Comparison of ENCODE assay signal across 8 cellular contexts in genomic region chr22:50243704-50244419, GRCh38. TPM values are rescaled to one million over a fixed set of nuclear protein-coding genes. Genes with fewer than 3 reads are reported as not detected.
DNase-seq lines count a peak whose midpoint lies in the region; ATAC-seq and TF ChIP-seq lines count a peak whose summit lies in the region.

No MANE protein-coding gene starts in this region.

- no peak for TF ChIP-seq RAD21 in neural cell (conservative IDR thresholded peaks at IDR 0.05)

- no peak overlapping the region for H3K27ac ChIP-seq in ectodermal cell (ENCODE audit: insufficient read depth, low read depth, low read length, poor library complexity, severe bottlenecking)
- peak overlapping the region; percentile 81 for H3K27ac ChIP-seq in neural cell (ENCODE audit: low read length)

- H4K20me1 ChIP-seq in neural cell (ENCODE audit: insufficient read depth): no peaks in the 10 kb centered on the region

- DNase-seq in GM12865 (ENCODE audit: low read depth) (no peak), NB4 (ENCODE audit: low read depth) (peak; percentile 53), GM03348 (ENCODE audit: low spot score) (no peak), cortex of kidney (lab: John Stamatoyannopoulos, UW) (no peak)

- H3K9me3 ChIP-seq in ectodermal cell (ENCODE audit: control insufficient read depth, low read length) (no peaks in the 10 kb centered on the region), neural cell (ENCODE audit: low read length) (no peaks in the 10 kb centered on the region)

- H2AFZ ChIP-seq in neural cell (ENCODE audit: low read depth, low read length): no peak overlapping the region

- 61 to 62% methylated on average over 27 of the region's 27 CpGs for WGBS in ectodermal cell, 2 experiments

- ATAC-seq in GM19324 (IDR thresholded peaks at IDR 0.05; ENCODE audit: low FRiP score, unreplicated experiment) (no peak), GM21786 (IDR thresholded peaks at IDR 0.05; ENCODE audit: unreplicated experiment) (no peak)

- H3K36me3 ChIP-seq in ectodermal cell (ENCODE audit: control insufficient read depth, insufficient read depth, low read length): peaks cover 8% of the 10 kb centered on the region
- no peaks in the 10 kb centered on the region for H3K36me3 ChIP-seq in neural cell (ENCODE audit: insufficient read depth, low read length)

- peaks cover 35% of the 10 kb centered on the region for H3K79me2 ChIP-seq in neural cell (replicated peaks; ENCODE audit: insufficient read depth, low read length)

- peak overlapping the region; percentile 91 for H3K4me2 ChIP-seq in neural cell (ENCODE audit: low read length)

- peak overlapping the region; percentile 86 for H3K9ac ChIP-seq in neural cell (ENCODE audit: low read length)

- H3K4me1 ChIP-seq in ectodermal cell (ENCODE audit: control insufficient read depth, insufficient read depth, low read length): peaks cover 13% of the 10 kb centered on the region

- H3K27me3 ChIP-seq in ectodermal cell (ENCODE audit: control insufficient read depth, insufficient read depth, low read length, poor library complexity, severe bottlenecking): no peaks in the 10 kb centered on the region
- H3K27me3 ChIP-seq in neural cell (ENCODE audit: insufficient read depth, low read depth, low read length): no peaks in the 10 kb centered on the region

- no peaks in the 10 kb centered on the region for H3F3A ChIP-seq in neural cell (ENCODE audit: insufficient read depth, low read length, poor library complexity, severe bottlenecking)

- H3K4me3 ChIP-seq in GM12865 (ENCODE audit: low read depth, low read length) (peak overlapping the region; percentile 65), NB4 (ENCODE audit: low read depth, low read length) (peak overlapping the region; percentile 89), ectodermal cell (ENCODE audit: insufficient read depth, low read depth, low read length) (peak overlapping the region; percentile 96), neural cell (ENCODE audit: low read length) (peak overlapping the region; percentile 95)

- TF ChIP-seq CTCF in GM12865 (IDR thresholded peaks at IDR 0.05; ENCODE audit: insufficient read depth, low read depth, low read length, missing control alignments): no peak
- no peak for TF ChIP-seq CTCF in NB4 (IDR thresholded peaks at IDR 0.05; ENCODE audit: low read depth, low read length)
- TF ChIP-seq CTCF in neural cell (IDR thresholded peaks at IDR 0.05; ENCODE audit: poor library complexity, severe bottlenecking): no peak

- TF ChIP-seq EP300 in neural cell (conservative IDR thresholded peaks at IDR 0.05; ENCODE audit: poor library complexity, severe bottlenecking): no peak

- TF ChIP-seq POLR2A in NB4 (IDR thresholded peaks at IDR 0.05; ENCODE audit: extremely low read depth, insufficient read length): no peak

- no peaks in the 10 kb centered on the region for H3K9me2 ChIP-seq in neural cell (ENCODE audit: insufficient read depth, low read length)

TF ChIP-seq in neural cell, 6 proteins besides CTCF, POLR2A, EP300 and RAD21:
- no peak for TF ChIP-seq SMC3 (conservative IDR thresholded peaks at IDR 0.05; ENCODE audit: poor library complexity)

RNA-seq across cellular contexts. Expression of gene TUBGCP6, which starts 1.0 kb away (rescaled TPM):
- 39.1 TPM for polyA plus RNA-seq in ectodermal cell (2013, experiment 1 of 4)
- polyA plus RNA-seq in ectodermal cell (2013, experiment 2 of 4): 44.9 TPM
- 35.3 TPM for polyA plus RNA-seq in ectodermal cell (2013, experiment 3 of 4)
- polyA plus RNA-seq in ectodermal cell (2013, experiment 4 of 4): 37.4 TPM
- 74.5 and 89.1 TPM in 2 replicates for polyA plus RNA-seq in neural cell
- 58.4 and 60.8 TPM in 2 replicates for polyA minus RNA-seq in neural cell

RNA-seq across cellular contexts. Expression of gene HDAC10, which starts 7.2 kb away (rescaled TPM):
- 28.3 TPM for polyA plus RNA-seq in ectodermal cell (2013, experiment 1 of 4)
- polyA plus RNA-seq in ectodermal cell (2013, experiment 2 of 4): 30.2 TPM
- 24.7 TPM for polyA plus RNA-seq in ectodermal cell (2013, experiment 3 of 4)
- polyA plus RNA-seq in ectodermal cell (2013, experiment 4 of 4): 27.3 TPM
- polyA plus RNA-seq in neural cell: 39.1 and 40.5 TPM in 2 replicates
- 28.7 and 29.2 TPM in 2 replicates for polyA minus RNA-seq in neural cell

RNA-seq across cellular contexts. Expression of gene MAPK12, which starts 17.6 kb away (rescaled TPM):
- 27.0 TPM for polyA plus RNA-seq in ectodermal cell (2013, experiment 1 of 4)
- 28.0 TPM for polyA plus RNA-seq in ectodermal cell (2013, experiment 2 of 4)
- 22.2 TPM for polyA plus RNA-seq in ectodermal cell (2013, experiment 3 of 4)
- 21.6 TPM for polyA plus RNA-seq in ectodermal cell (2013, experiment 4 of 4)
- 36.7 and 53.3 TPM in 2 replicates for polyA plus RNA-seq in neural cell
- polyA minus RNA-seq in neural cell: 24.3 and 25.1 TPM in 2 replicates

RNA-seq across cellular contexts. Expression of gene MAPK11, which starts 26.3 kb away (rescaled TPM):
- polyA plus RNA-seq in ectodermal cell (2013, experiment 1 of 4): 2.2 TPM
- polyA plus RNA-seq in ectodermal cell (2013, experiment 2 of 4): 2.1 TPM
- polyA plus RNA-seq in ectodermal cell (2013, experiment 3 of 4): 2.6 TPM
- 3.1 TPM for polyA plus RNA-seq in ectodermal cell (2013, experiment 4 of 4)
- 36.3 and 55.0 TPM in 2 replicates for polyA plus RNA-seq in neural cell
- 11.2 and 15.3 TPM in 2 replicates for polyA minus RNA-seq in neural cell

RNA-seq across cellular contexts. Expression of gene SELENOO, which starts 43.1 kb away (rescaled TPM):
- polyA plus RNA-seq in ectodermal cell (2013, experiment 1 of 4): 21.4 TPM
- 17.0 TPM for polyA plus RNA-seq in ectodermal cell (2013, experiment 2 of 4)
- 15.9 TPM for polyA plus RNA-seq in ectodermal cell (2013, experiment 3 of 4)
- polyA plus RNA-seq in ectodermal cell (2013, experiment 4 of 4): 17.0 TPM
- 42.0 and 54.2 TPM in 2 replicates for polyA plus RNA-seq in neural cell
- 8.5 and 9.7 TPM in 2 replicates for polyA minus RNA-seq in neural cell
